ENCODE assay signal across 1 cellular context in genomic region chr1:229339520-229339919, GRCh38.
TF ChIP-seq lines count a peak whose summit lies in the region.

No MANE protein-coding gene starts in this region.

TF ChIP-seq in HepG2, 621 proteins besides CTCF, POLR2A, EP300 and RAD21 (continued from another document):
- TF ChIP-seq ZNF503 (CRISPR knock-in tag; IDR thresholded peaks at IDR 0.05) (no peak), ZC3H13 (CRISPR knock-in tag; IDR thresholded peaks at IDR 0.05) (no peak), ZSCAN5A (CRISPR knock-in tag; IDR thresholded peaks at IDR 0.05; ENCODE audit: borderline replicate concordance) (no peak), MXI1 (IDR thresholded peaks at IDR 0.05; ENCODE audit: borderline replicate concordance, low read depth, low read length) (no peak), ZNF615 (CRISPR knock-in tag; IDR thresholded peaks at IDR 0.05; ENCODE audit: borderline replicate concordance) (no peak), ZNF570 (CRISPR knock-in tag; IDR thresholded peaks at IDR 0.05; ENCODE audit: borderline replicate concordance) (no peak), SATB2 (CRISPR knock-in tag; IDR thresholded peaks at IDR 0.05) (no peak), PRDM4 (CRISPR knock-in tag; IDR thresholded peaks at IDR 0.05; ENCODE audit: borderline replicate concordance) (no peak), PLRG1 (conservative IDR thresholded peaks at IDR 0.05) (no peak), MIER3 (CRISPR knock-in tag; IDR thresholded peaks at IDR 0.05; ENCODE audit: borderline replicate concordance) (no peak), ZBTB3 (CRISPR knock-in tag; IDR thresholded peaks at IDR 0.05; ENCODE audit: borderline replicate concordance, low read depth) (no peak), ZNF878 (CRISPR knock-in tag; IDR thresholded peaks at IDR 0.05) (no peak), POGK (CRISPR knock-in tag; conservative IDR thresholded peaks at IDR 0.05) (no peak), CERS6 (CRISPR knock-in tag; IDR thresholded peaks at IDR 0.05) (no peak)
TF ChIP-seq in HepG2: peak in this region for 0.
